Comparison of ENCODE assay signal across 1 cellular context in the genomic region with DNA sequence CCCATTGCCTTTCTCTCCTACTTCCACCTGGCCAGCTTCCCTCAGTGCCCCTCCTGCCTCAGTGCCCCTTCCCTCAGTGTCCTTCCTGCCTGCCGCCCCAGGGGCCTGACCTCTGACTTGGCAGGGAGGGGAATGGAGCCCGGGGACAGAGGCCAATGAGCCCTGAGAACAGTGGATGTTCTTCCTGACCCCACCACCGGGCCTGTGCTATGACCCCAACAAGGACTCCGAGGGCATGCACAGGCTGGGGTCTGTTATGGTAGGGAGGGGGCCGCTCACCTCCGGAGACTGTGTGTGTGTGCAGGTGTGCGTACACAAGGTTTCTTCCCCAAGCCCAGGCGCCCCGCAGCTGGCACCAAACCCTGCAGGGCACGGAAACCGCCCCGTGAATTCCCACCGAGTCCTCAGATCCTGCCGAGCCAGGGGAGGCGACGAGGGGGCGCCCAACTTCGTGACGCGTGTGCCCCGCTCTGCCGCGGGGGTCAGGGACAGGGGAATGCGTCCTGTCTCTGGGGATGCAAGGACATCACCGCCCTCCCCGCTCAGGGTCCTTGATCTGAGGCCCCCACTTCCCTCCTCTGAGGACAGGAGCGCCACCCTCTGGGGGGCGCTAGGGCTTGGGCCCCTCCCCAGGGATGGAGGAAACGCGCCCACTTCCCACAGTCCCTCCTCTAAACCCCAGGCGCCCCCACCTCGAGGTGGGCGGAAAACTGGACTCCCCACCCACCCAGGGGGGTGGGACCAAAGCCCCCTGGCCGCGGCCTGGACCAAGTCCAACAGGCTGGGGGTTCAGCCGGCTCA.
TF ChIP-seq lines count a peak whose summit lies in the region.

No MANE protein-coding gene starts in this region.

TF ChIP-seq in HepG2, 621 proteins besides CTCF, POLR2A, EP300 and RAD21 (continued from another document and continues in another):
- no peak for TF ChIP-seq CSRNP2 (CRISPR knock-in tag; conservative IDR thresholded peaks at IDR 0.05; ENCODE audit: low read depth)
- TF ChIP-seq ETS1 (CRISPR knock-in tag; IDR thresholded peaks at IDR 0.05) = no peak
- no peak for TF ChIP-seq ZNF10 (CRISPR knock-in tag; IDR thresholded peaks at IDR 0.05; ENCODE audit: borderline replicate concordance, low read depth)
- TF ChIP-seq NR2C2 (CRISPR knock-in tag; IDR thresholded peaks at IDR 0.05; ENCODE audit: borderline replicate concordance) = peak; percentile 26; the same call in 1 of the 2 replicates
- TF ChIP-seq ZNF318 (CRISPR knock-in tag; IDR thresholded peaks at IDR 0.05) = no peak
- TF ChIP-seq ZNF333 (CRISPR knock-in tag; IDR thresholded peaks at IDR 0.05; ENCODE audit: borderline replicate concordance) = no peak
- TF ChIP-seq RBAK (CRISPR knock-in tag; IDR thresholded peaks at IDR 0.05) = no peak
- TF ChIP-seq ZNF354B (CRISPR knock-in tag; IDR thresholded peaks at IDR 0.05) = no peak
- no peak for TF ChIP-seq ZNF614 (CRISPR knock-in tag; IDR thresholded peaks at IDR 0.05; ENCODE audit: borderline replicate concordance)
- peak; percentile 4; the same call in 1 of the 2 replicates for TF ChIP-seq ZFY (CRISPR knock-in tag; IDR thresholded peaks at IDR 0.05)
- no peak for TF ChIP-seq ZNF510 (CRISPR knock-in tag; IDR thresholded peaks at IDR 0.05; ENCODE audit: low read depth)
- TF ChIP-seq CC2D1A (CRISPR knock-in tag; IDR thresholded peaks at IDR 0.05) = no peak
- TF ChIP-seq IRF1 (CRISPR knock-in tag; IDR thresholded peaks at IDR 0.05; ENCODE audit: low read depth) = no peak
- no peak for TF ChIP-seq DPF2 (CRISPR knock-in tag; IDR thresholded peaks at IDR 0.05; ENCODE audit: borderline replicate concordance, low read depth)
- peak; percentile 8; the same call in 1 of the 2 replicates for TF ChIP-seq MAZ (IDR thresholded peaks at IDR 0.05; ENCODE audit: borderline replicate concordance, low read depth, low read length)
- TF ChIP-seq MAZ (CRISPR knock-in tag; IDR thresholded peaks at IDR 0.05; ENCODE audit: low read depth) = no peak
- TF ChIP-seq ZBTB21 (CRISPR knock-in tag; IDR thresholded peaks at IDR 0.05) = no peak
- peak; percentile 2; the same call in 1 of the 2 replicates for TF ChIP-seq ZSCAN29 (CRISPR knock-in tag; conservative IDR thresholded peaks at IDR 0.05)
- no peak for TF ChIP-seq NFE2L1 (CRISPR knock-in tag; IDR thresholded peaks at IDR 0.05; ENCODE audit: borderline replicate concordance)
- TF ChIP-seq U2AF2 (IDR thresholded peaks at IDR 0.05; ENCODE audit: low read depth, low read length) = no peak
- TF ChIP-seq PHB2 (IDR thresholded peaks at IDR 0.05; ENCODE audit: partially characterized antibody) = no peak
- TF ChIP-seq ZNF574 (CRISPR knock-in tag; IDR thresholded peaks at IDR 0.05) = 0 out of 2 replicates have a peak, but pooled peaks have one; percentile 11
- TF ChIP-seq E2F5 (CRISPR knock-in tag; conservative IDR thresholded peaks at IDR 0.05) = no peak
- no peak for TF ChIP-seq ATF7 (IDR thresholded peaks at IDR 0.05)
- no peak for TF ChIP-seq ATF7 (CRISPR knock-in tag; IDR thresholded peaks at IDR 0.05)
- TF ChIP-seq ZNF547 (CRISPR knock-in tag; IDR thresholded peaks at IDR 0.05) = no peak
- TF ChIP-seq ZNF530 (CRISPR knock-in tag; IDR thresholded peaks at IDR 0.05; ENCODE audit: low read depth) = no peak
- TF ChIP-seq, protein P1, sequence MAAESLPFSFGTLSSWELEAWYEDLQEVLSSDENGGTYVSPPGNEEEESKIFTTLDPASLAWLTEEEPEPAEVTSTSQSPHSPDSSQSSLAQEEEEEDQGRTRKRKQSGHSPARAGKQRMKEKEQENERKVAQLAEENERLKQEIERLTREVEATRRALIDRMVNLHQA (CRISPR knock-in tag; IDR thresholded peaks at IDR 0.05) = no peak
- TF ChIP-seq SNAPC2 (CRISPR knock-in tag; IDR thresholded peaks at IDR 0.05) = no peak
- TF ChIP-seq SYNCRIP (IDR thresholded peaks at IDR 0.05; ENCODE audit: insufficient read depth, low read depth, low read length) = no peak
- TF ChIP-seq, protein P2, sequence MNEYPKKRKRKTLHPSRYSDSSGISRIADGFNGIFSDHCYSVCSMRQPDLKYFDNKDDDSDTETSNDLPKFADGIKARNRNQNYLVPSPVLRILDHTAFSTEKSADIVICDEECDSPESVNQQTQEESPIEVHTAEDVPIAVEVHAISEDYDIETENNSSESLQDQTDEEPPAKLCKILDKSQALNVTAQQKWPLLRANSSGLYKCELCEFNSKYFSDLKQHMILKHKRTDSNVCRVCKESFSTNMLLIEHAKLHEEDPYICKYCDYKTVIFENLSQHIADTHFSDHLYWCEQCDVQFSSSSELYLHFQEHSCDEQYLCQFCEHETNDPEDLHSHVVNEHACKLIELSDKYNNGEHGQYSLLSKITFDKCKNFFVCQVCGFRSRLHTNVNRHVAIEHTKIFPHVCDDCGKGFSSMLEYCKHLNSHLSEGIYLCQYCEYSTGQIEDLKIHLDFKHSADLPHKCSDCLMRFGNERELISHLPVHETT (CRISPR knock-in tag; conservative IDR thresholded peaks at IDR 0.05) = no peak
- TF ChIP-seq NR1H2 (CRISPR knock-in tag; IDR thresholded peaks at IDR 0.05; ENCODE audit: borderline replicate concordance, low read depth) = no peak
- TF ChIP-seq ZFX (CRISPR knock-in tag; IDR thresholded peaks at IDR 0.05; ENCODE audit: low read depth) = peak; percentile 6; the same call in 1 of the 2 replicates
- TF ChIP-seq ZNF772 (CRISPR knock-in tag; IDR thresholded peaks at IDR 0.05) = no peak
